In the genomic region with DNA sequence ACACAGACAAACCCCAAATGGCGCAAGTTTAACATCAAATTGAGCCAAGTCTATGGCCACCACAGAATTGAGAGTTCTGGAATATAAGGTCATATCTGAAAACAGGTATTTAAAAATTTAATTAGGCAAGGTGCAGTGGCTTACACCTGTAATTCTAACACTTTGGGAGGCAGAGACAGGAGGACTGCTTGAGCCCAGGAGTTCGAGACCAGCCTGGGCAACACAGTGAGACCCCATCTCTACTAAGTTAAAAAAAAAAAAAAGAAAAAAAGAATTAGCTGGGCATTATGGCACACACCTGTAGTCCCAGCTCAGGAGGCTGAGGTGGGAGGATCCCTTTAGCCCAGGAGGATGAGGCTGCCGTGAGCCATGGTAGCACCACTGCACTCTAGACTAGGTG, we compare ENCODE assay signal across 1 cellular context.
TF ChIP-seq lines count a peak whose summit lies in the region.

No MANE protein-coding gene starts in this region.

TF ChIP-seq in HepG2, 621 proteins besides CTCF, POLR2A, EP300 and RAD21:
- TF ChIP-seq ZNF773 (CRISPR knock-in tag; IDR thresholded peaks at IDR 0.05; ENCODE audit: borderline replicate concordance) (no peak), ZNF121 (CRISPR knock-in tag; IDR thresholded peaks at IDR 0.05) (0 out of 2 replicates have a peak, but pooled peaks have one; percentile 17)
- TF ChIP-seq, protein P1, sequence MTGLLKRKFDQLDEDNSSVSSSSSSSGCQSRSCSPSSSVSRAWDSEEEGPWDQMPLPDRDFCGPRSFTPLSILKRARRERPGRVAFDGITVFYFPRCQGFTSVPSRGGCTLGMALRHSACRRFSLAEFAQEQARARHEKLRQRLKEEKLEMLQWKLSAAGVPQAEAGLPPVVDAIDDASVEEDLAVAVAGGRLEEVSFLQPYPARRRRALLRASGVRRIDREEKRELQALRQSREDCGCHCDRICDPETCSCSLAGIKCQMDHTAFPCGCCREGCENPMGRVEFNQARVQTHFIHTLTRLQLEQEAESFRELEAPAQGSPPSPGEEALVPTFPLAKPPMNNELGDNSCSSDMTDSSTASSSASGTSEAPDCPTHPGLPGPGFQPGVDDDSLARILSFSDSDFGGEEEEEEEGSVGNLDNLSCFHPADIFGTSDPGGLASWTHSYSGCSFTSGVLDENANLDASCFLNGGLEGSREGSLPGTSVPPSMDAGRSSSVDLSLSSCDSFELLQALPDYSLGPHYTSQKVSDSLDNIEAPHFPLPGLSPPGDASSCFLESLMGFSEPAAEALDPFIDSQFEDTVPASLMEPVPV (CRISPR knock-in tag; IDR thresholded peaks at IDR 0.05), result no peak
